ENCODE assay signal across 1 cellular context in genomic region chr2:54459037-54459441, GRCh38.
TF ChIP-seq lines count a peak whose summit lies in the region.

No MANE protein-coding gene starts in this region.

TF ChIP-seq in GM23338, 12 proteins besides CTCF, POLR2A, EP300 and RAD21 (continued from another document):
- TF ChIP-seq ZNF462 (CRISPR knock-in tag; IDR thresholded peaks at IDR 0.05) = no peak
- no peak for TF ChIP-seq EZH2 (IDR thresholded peaks at IDR 0.05; ENCODE audit: low read depth, unreplicated experiment)
